9 cellular contexts compared by ENCODE assay signal in genomic region chr4:87423313-87424031, GRCh38. TPM values are rescaled to one million over a fixed set of nuclear protein-coding genes. Genes with fewer than 3 reads are reported as not detected.
DNase-seq lines count a peak whose midpoint lies in the region; ATAC-seq, FAIRE-seq and TF ChIP-seq lines count a peak whose summit lies in the region.
"Had no signal": no experiment of that assay in that cellular context is flagged by ENCODE, and none has a peak within 500 bp of the region (broad histone marks: within the 10 kb centered on the region; RNA-seq: fewer than 3 reads in every experiment).

No MANE protein-coding gene starts in this region.

- TF ChIP-seq CTCF in keratinocyte (optimal IDR thresholded peaks at IDR 0.05 in 1 of 3, IDR thresholded peaks at IDR 0.05 in 1 of 3, conservative IDR thresholded peaks at IDR 0.05 in 1 of 3; ENCODE audit: extremely low read depth in 1 of 3, insufficient read depth in 2 of 3, low read length in 3 of 3) = no peak
- TF ChIP-seq CTCF in suprapubic skin (IDR thresholded peaks at IDR 0.05) = no peak

- 8% methylated on average over 3 of the region's 3 CpGs for WGBS in suprapubic skin

- H3K9me3 Mint-ChIP-seq in activated naive CD4-positive, alpha-beta T cell treated with anti-CD3 and anti-CD28 coated beads, Interleukin-2, amount 50 U/mL, for 72 hours = no peaks in the 10 kb centered on the region

- H3K4me2 ChIP-seq in Karpas-422 (ENCODE audit: low read depth, low read length, poor library complexity, severe bottlenecking) (peak overlapping the region; percentile 91), keratinocyte (ENCODE audit: control insufficient read depth, extremely low read depth, insufficient read depth, low read depth, low read length) (peak overlapping the region; percentile 91)

- H3K9me2 ChIP-seq in Karpas-422 (replicated peaks; ENCODE audit: insufficient read depth, low read length) = no peaks in the 10 kb centered on the region

- H3K36me3 ChIP-seq in Karpas-422 (ENCODE audit: insufficient read depth, low read length) (no peaks in the 10 kb centered on the region), keratinocyte (ENCODE audit: control insufficient read depth in 2 of 2, extremely low read depth in 1 of 2, insufficient read depth in 2 of 2, low read length in 2 of 2) (no peaks in the 10 kb centered on the region), suprapubic skin (no peaks in the 10 kb centered on the region)

- H3K27ac Mint-ChIP-seq in activated naive CD4-positive, alpha-beta T cell treated with anti-CD3 and anti-CD28 coated beads, Interleukin-2, amount 50 U/mL, for 72 hours = peak overlapping the region; percentile 87 to 93

- H3K9me3 ChIP-seq in Karpas-422 (ENCODE audit: low read length) (no peaks in the 10 kb centered on the region), keratinocyte (ENCODE audit: control insufficient read depth, low read depth, low read length) (no peaks in the 10 kb centered on the region), suprapubic skin (no peaks in the 10 kb centered on the region)

- peaks cover 0 to 11% of the 10 kb centered on the region in 2 donors for H3K36me3 Mint-ChIP-seq in activated naive CD4-positive, alpha-beta T cell treated with anti-CD3 and anti-CD28 coated beads, Interleukin-2, amount 50 U/mL, for 72 hours

- H3K27ac ChIP-seq in Karpas-422 (ENCODE audit: low read length) (peak overlapping the region; percentile 74; the same call in 1 of the 2 replicates), keratinocyte (ENCODE audit: control insufficient read depth, insufficient read depth, low read length) (peak overlapping the region; percentile 92), suprapubic skin (peak overlapping the region; percentile 93)

- H3K9ac ChIP-seq in Karpas-422 (ENCODE audit: low read length) (peak overlapping the region; percentile 84), keratinocyte (ENCODE audit: control insufficient read depth, extremely low read depth, insufficient read depth, low read length) (peak overlapping the region; percentile 93)

- H3K4me3 ChIP-seq in Karpas-422 (ENCODE audit: low read length) (peak overlapping the region; percentile 90), keratinocyte (ENCODE audit: control insufficient read depth in 2 of 3, extremely low read depth in 1 of 3, insufficient read depth in 2 of 3, low read depth in 1 of 3, low read length in 3 of 3) (peak overlapping the region; percentile 90 to 96 (median 90)), suprapubic skin (peak overlapping the region; percentile 67)

- H4K20me1 ChIP-seq in Karpas-422 (ENCODE audit: insufficient read depth, low read depth, low read length) (no peaks in the 10 kb centered on the region), keratinocyte (ENCODE audit: control insufficient read depth, extremely low read depth, insufficient read depth, low read length) (no peaks in the 10 kb centered on the region)

- H3K9me1 ChIP-seq in keratinocyte (ENCODE audit: control insufficient read depth, extremely low read depth, insufficient read depth, low read length) = no peaks in the 10 kb centered on the region

- no peak for ATAC-seq in activated naive CD4-positive, alpha-beta T cell treated with anti-CD3 and anti-CD28 coated beads, Interleukin-2, amount 50 U/mL, for 72 hours
- ATAC-seq in HG03175 (IDR thresholded peaks at IDR 0.05; ENCODE audit: unreplicated experiment) = no peak
- ATAC-seq in GM21723 (IDR thresholded peaks at IDR 0.05; ENCODE audit: unreplicated experiment) = no peak

- H3K4me1 ChIP-seq in Karpas-422 (ENCODE audit: low read length) = peaks cover 56% of the 10 kb centered on the region
- H3K4me1 ChIP-seq in keratinocyte (ENCODE audit: control insufficient read depth, extremely low read depth, insufficient read depth, low read length) = peaks cover 10% of the 10 kb centered on the region
- H3K4me1 ChIP-seq in suprapubic skin = peaks cover 28% of the 10 kb centered on the region

- no peak for FAIRE-seq in keratinocyte (lab: Jason Lieb, UNC)
- FAIRE-seq: TTC549 had no signal

- dilution Hi-C loops in keratinocyte (cut with MboI; ENCODE audit: extremely low pct_ligation_motif_present, low sequenced_read_pairs) = no loop called here

- TF ChIP-seq POLR2A in suprapubic skin (IDR thresholded peaks at IDR 0.05) = no peak

- TF ChIP-seq EP300 in suprapubic skin (IDR thresholded peaks at IDR 0.05) = no peak

- H3K27me3 ChIP-seq in Karpas-422 (ENCODE audit: low read length) (no peaks in the 10 kb centered on the region), keratinocyte (ENCODE audit: control insufficient read depth, extremely low read depth, insufficient read depth, low read length) (no peaks in the 10 kb centered on the region), suprapubic skin (no peaks in the 10 kb centered on the region)

- DNase-seq in DMS79 (lab: John Stamatoyannopoulos, UW) (peak; percentile 11), Karpas-422 (peak; percentile 66), keratinocyte (ENCODE audit: low read depth, low spot score) (no peak), suprapubic skin (ENCODE audit: low spot score in 2 of 2) (no peak), epidermal melanocyte (ENCODE audit: insufficient read length, low spot score) (no peak)
- no peak for DNase-seq in activated naive CD4-positive, alpha-beta T cell treated with anti-CD3 and anti-CD28 coated beads, Interleukin-2, amount 50 U/mL, for 72 hours (ENCODE audit: low spot score in 2 of 2)

- peaks cover 65% of the 10 kb centered on the region for H3K79me2 ChIP-seq in Karpas-422 (ENCODE audit: low read length)
- peaks cover 47% of the 10 kb centered on the region for H3K79me2 ChIP-seq in keratinocyte (ENCODE audit: control insufficient read depth, insufficient read depth, low read length)

- H2AFZ ChIP-seq in Karpas-422 (ENCODE audit: low read length) (no peak overlapping the region), keratinocyte (ENCODE audit: control insufficient read depth, low read length) (peak overlapping the region; percentile 98)

RNA-seq across cellular contexts. Expression of gene NUDT9, which starts 1.1 kb away (rescaled TPM):
- total RNA-seq in Karpas-422 (2014; rRNA removed; shearing (Covaris generic); ENCODE audit: low replicate concordance) = 17.6 and 18.5 TPM in 2 replicates
- 10 to 100 TPM in 1 of 2 donors, 1 to 10 TPM in 1; 9.7 to 12.0 TPM for total RNA-seq in activated naive CD4-positive, alpha-beta T cell treated with anti-CD3 and anti-CD28 coated beads, Interleukin-2, amount 50 U/mL, for 72 hours
- polyA plus RNA-seq in keratinocyte = 16.9 to 30.2 TPM (median 28.5 TPM) in 3 replicates
- polyA plus RNA-seq in keratinocyte (2011; ENCODE audit: low read depth) = 13.9 TPM
- 22.7 and 28.3 TPM in 2 replicates for polyA plus RNA-seq in keratinocyte (2011; cell fraction: cytosol; rRNA removed)
- 34.8 and 53.6 TPM in 2 replicates for polyA plus RNA-seq in keratinocyte (2011; cell fraction: nucleus; rRNA removed)
- polyA plus RNA-seq in keratinocyte (2012; ENCODE audit: low replicate concordance) = 18.5 and 25.8 TPM in 2 replicates
- polyA minus RNA-seq in keratinocyte = 6.9 to 10.0 TPM (median 8.1 TPM) in 3 replicates
- polyA minus RNA-seq in keratinocyte (2011; cell fraction: cytosol; rRNA and poly(A)+ RNA removed) = 8.8 TPM
- 10.4 and 14.4 TPM in 2 replicates for polyA minus RNA-seq in keratinocyte (2011; cell fraction: nucleus; rRNA and poly(A)+ RNA removed)
- total RNA-seq in suprapubic skin = 10 to 100 TPM; 11.9 to 31.5 (median 15.6) TPM

RNA-seq across cellular contexts. Expression of gene HSD17B11, which starts 32.5 kb away (rescaled TPM):
- total RNA-seq in Karpas-422 (2014; rRNA removed; shearing (Covaris generic); ENCODE audit: low replicate concordance) = 4.7 and 31.0 TPM in 2 replicates
- total RNA-seq in activated naive CD4-positive, alpha-beta T cell treated with anti-CD3 and anti-CD28 coated beads, Interleukin-2, amount 50 U/mL, for 72 hours = 10 to 100 TPM; 16.6 to 30.1 TPM
- 5.6 to 8.5 TPM (median 6.5 TPM) in 3 replicates for polyA plus RNA-seq in keratinocyte
- 5.5 TPM for polyA plus RNA-seq in keratinocyte (2011; ENCODE audit: low read depth)
- polyA plus RNA-seq in keratinocyte (2011; cell fraction: cytosol; rRNA removed) = 5.0 and 8.0 TPM in 2 replicates
- polyA plus RNA-seq in keratinocyte (2011; cell fraction: nucleus; rRNA removed) = 4.9 and 8.9 TPM in 2 replicates
- 2.1 and 4.8 TPM in 2 replicates for polyA plus RNA-seq in keratinocyte (2012; ENCODE audit: low replicate concordance)
- polyA minus RNA-seq in keratinocyte = 0.20 to 5.9 TPM (median 4.6 TPM) in 3 replicates
- polyA minus RNA-seq in keratinocyte (2011; cell fraction: cytosol; rRNA and poly(A)+ RNA removed) = 2.5 TPM
- polyA minus RNA-seq in keratinocyte (2011; cell fraction: nucleus; rRNA and poly(A)+ RNA removed) = 3.0 and 4.0 TPM in 2 replicates
- 10 to 100 TPM; 11.3 to 34.4 (median 21.4) TPM for total RNA-seq in suprapubic skin

Comparison
In these comparisons a context has a peak if more than half of its experiments do, and no peak if none do; other contexts are left out.
1. DNase-seq: peak in DMS79 (single experiment) and Karpas-422 (single experiment); none in activated naive CD4-positive, alpha-beta T cell treated with anti-CD3 and anti-CD28 coated beads, Interleukin-2, amount 50 U/mL, for 72 hours (0 of 2), keratinocyte (single experiment), suprapubic skin (0 of 2) and epidermal melanocyte (single experiment).
2. Peak in every context shown above with its lines, with median percentiles within 50 percentile points of each other: H3K27ac ChIP-seq and H3K4me3 ChIP-seq.